ENCODE assay signal across 8 cellular contexts in genomic region chr19:1020868-1021425, GRCh38. TPM values are rescaled to one million over a fixed set of nuclear protein-coding genes. Genes with fewer than 3 reads are reported as not detected.
A peak's percentile ranks its signal among the peaks of the same experiment; 100 is the strongest.
DNase-seq lines count a peak whose midpoint lies in the region; ATAC-seq and TF ChIP-seq lines count a peak whose summit lies in the region.

Gene TMEM259, minus strand, starts transcription at chr19:1021123. Its CDS starts 127 bp downstream, at chr19:1020996.

- H3K27ac ChIP-seq in epithelial cell of prostate (peak within 1 kb of the TSS; percentile 70), mucosa of rectum (ENCODE audit: low read depth in 2 of 2, low read length in 2 of 2) (peak within 1 kb of the TSS; percentile 86 to 92)

- H3K4me3 ChIP-seq in mucosa of rectum (ENCODE audit: low read length in 2 of 2), result peak within 1 kb of the TSS; percentile 89 to 96

- DNase-seq in DMS53 treated with DMSO at 0.1 percent for 48 hours (lab: John Stamatoyannopoulos, UW; ENCODE audit: unreplicated experiment) (peak; percentile 85), KG1 (lab: John Stamatoyannopoulos, UW) (peak; percentile 96), epithelial cell of prostate (ENCODE audit: low read depth, low spot score) (peak; percentile 80)
- peak; percentile 96 for DNase-seq in activated T-cell treated with anti-CD3 and anti-CD28 coated beads, Interleukin-2, amount 50 U/mL, for 1 hour
- DNase-seq in stimulated activated CD8-positive, alpha-beta memory T cell treated with anti-CD3 and anti-CD28 coated beads, Interleukin-4, amount 100 ng/mL, for 4 hours (ENCODE audit: low read depth in 2 of 2, low spot score in 1 of 2), result peak; percentile 93 to 97

- peak; percentile 73 for ATAC-seq in GM21723 (IDR thresholded peaks at IDR 0.05; ENCODE audit: unreplicated experiment)

- no peaks in the 10 kb centered on the region for H3K9me3 ChIP-seq in mucosa of rectum (ENCODE audit: control insufficient read depth in 2 of 2, low read length in 2 of 2)

- peak within 1 kb of the TSS; percentile 85 to 96 for H3K9ac ChIP-seq in mucosa of rectum (ENCODE audit: low read depth in 1 of 2, low read length in 2 of 2)

- H3K4me1 ChIP-seq in mucosa of rectum (ENCODE audit: control insufficient read depth in 2 of 2, insufficient read depth in 2 of 2, low read length in 2 of 2), result peaks cover 41 to 47% of the 10 kb centered on the region in 2 donors

- H3K27me3 ChIP-seq in mucosa of rectum (ENCODE audit: control insufficient read depth in 2 of 2, insufficient read depth in 2 of 2, low read length in 2 of 2), result no peaks in the 10 kb centered on the region

- H3K36me3 ChIP-seq in mucosa of rectum (ENCODE audit: control insufficient read depth in 2 of 2, insufficient read depth in 2 of 2, low read length in 2 of 2), result peaks cover 3 to 4% of the 10 kb centered on the region in 2 donors

TF ChIP-seq in PFSK-1, 5 proteins besides CTCF, POLR2A, EP300 and RAD21:
- TF ChIP-seq POLR2AphosphoS5 (IDR thresholded peaks at IDR 0.05; ENCODE audit: low read depth, low read length) (peak; percentile 67; the same call in 1 of the 2 replicates), SIN3A (IDR thresholded peaks at IDR 0.05; ENCODE audit: borderline replicate concordance, insufficient read depth, low read length) (peak; percentile 58; the same call in 1 of the 2 replicates), TAF1 (IDR thresholded peaks at IDR 0.05; ENCODE audit: borderline replicate concordance, insufficient read depth, low read length) (peak; percentile 93), FOXP2 (optimal IDR thresholded peaks at IDR 0.05; ENCODE audit: borderline replicate concordance, extremely low read depth, extremely low read length, insufficient read depth) (peak; percentile 65)
- TF ChIP-seq, protein P1, sequence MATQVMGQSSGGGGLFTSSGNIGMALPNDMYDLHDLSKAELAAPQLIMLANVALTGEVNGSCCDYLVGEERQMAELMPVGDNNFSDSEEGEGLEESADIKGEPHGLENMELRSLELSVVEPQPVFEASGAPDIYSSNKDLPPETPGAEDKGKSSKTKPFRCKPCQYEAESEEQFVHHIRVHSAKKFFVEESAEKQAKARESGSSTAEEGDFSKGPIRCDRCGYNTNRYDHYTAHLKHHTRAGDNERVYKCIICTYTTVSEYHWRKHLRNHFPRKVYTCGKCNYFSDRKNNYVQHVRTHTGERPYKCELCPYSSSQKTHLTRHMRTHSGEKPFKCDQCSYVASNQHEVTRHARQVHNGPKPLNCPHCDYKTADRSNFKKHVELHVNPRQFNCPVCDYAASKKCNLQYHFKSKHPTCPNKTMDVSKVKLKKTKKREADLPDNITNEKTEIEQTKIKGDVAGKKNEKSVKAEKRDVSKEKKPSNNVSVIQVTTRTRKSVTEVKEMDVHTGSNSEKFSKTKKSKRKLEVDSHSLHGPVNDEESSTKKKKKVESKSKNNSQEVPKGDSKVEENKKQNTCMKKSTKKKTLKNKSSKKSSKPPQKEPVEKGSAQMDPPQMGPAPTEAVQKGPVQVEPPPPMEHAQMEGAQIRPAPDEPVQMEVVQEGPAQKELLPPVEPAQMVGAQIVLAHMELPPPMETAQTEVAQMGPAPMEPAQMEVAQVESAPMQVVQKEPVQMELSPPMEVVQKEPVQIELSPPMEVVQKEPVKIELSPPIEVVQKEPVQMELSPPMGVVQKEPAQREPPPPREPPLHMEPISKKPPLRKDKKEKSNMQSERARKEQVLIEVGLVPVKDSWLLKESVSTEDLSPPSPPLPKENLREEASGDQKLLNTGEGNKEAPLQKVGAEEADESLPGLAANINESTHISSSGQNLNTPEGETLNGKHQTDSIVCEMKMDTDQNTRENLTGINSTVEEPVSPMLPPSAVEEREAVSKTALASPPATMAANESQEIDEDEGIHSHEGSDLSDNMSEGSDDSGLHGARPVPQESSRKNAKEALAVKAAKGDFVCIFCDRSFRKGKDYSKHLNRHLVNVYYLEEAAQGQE (IDR thresholded peaks at IDR 0.05; ENCODE audit: insufficient read depth in 1 of 2, low read depth in 2 of 2, low read length in 2 of 2), result peak in 1 of 2 experiments; percentile 21; a peak in 1 of 4 replicates

RNA-seq across cellular contexts. Expression of gene TMEM259, which starts in this region (rescaled TPM):
- polyA plus RNA-seq in PFSK-1 (2012; ENCODE audit: insufficient read length, low read depth), result 226 TPM

Comparison
In these comparisons a context has a peak if more than half of its experiments do, and no peak if none do; other contexts are left out.
1. Peak in every context shown above with its lines: DNase-seq, ATAC-seq, H3K4me3 ChIP-seq and H3K27ac ChIP-seq.